ENCODE assay signal across 27 cellular contexts in genomic region chr19:50661087-50661486, GRCh38. TPM values are rescaled to one million over a fixed set of nuclear protein-coding genes. Genes with fewer than 3 reads are reported as not detected.
DNase-seq lines count a peak whose midpoint lies in the region; ATAC-seq, FAIRE-seq and TF ChIP-seq lines count a peak whose summit lies in the region.
"Had no signal": no experiment of that assay in that cellular context is flagged by ENCODE, and none has a peak within 500 bp of the region (broad histone marks: within the 10 kb centered on the region; RNA-seq: fewer than 3 reads in every experiment).

No MANE protein-coding gene starts in this region.

- no peak for TF ChIP-seq CTCF in HEK293 (tag by site-specific recombination; IDR thresholded peaks at IDR 0.05)
- no peak for TF ChIP-seq CTCF in K562 (IDR thresholded peaks at IDR 0.05 in 2 of 3, conservative IDR thresholded peaks at IDR 0.05 in 1 of 3; ENCODE audit: insufficient read depth in 2 of 3, low read depth in 1 of 3, low read length in 3 of 3)
- TF ChIP-seq CTCF in kidney (IDR thresholded peaks at IDR 0.05; ENCODE audit: borderline replicate concordance, extremely low read depth, insufficient read depth) = no peak

- H3K4me2 ChIP-seq in K562 (ENCODE audit: insufficient read depth, low read length) (no peak overlapping the region), neuronal stem cell (ENCODE audit: insufficient read depth, low read length, poor library complexity, severe bottlenecking) (no peak overlapping the region)
- H3K4me2 ChIP-seq: KMS-11 had no signal

- no peak overlapping the region for H3K4me3 ChIP-seq in HEK293 (ENCODE audit: low read depth, low read length)
- H3K4me3 ChIP-seq in K562 = no peak overlapping the region
- no peak overlapping the region for H3K4me3 ChIP-seq in kidney (ENCODE audit: low read length in 2 of 2)
- no peak overlapping the region for H3K4me3 ChIP-seq in neuronal stem cell (ENCODE audit: low read length in 2 of 2)
- H3K4me3 ChIP-seq: GM23248, SJSA1 had no signal

- in situ Hi-C loops in K562 (cut with MboI) = no loop called here

- no peak overlapping the region for H2BK15ac ChIP-seq in neuronal stem cell (ENCODE audit: low read length)

- POLR2A ChIA-PET in HEK293 (lab: Yijun Ruan, JAX) = no interaction called here
- POLR2A ChIA-PET in K562 (lab: Yijun Ruan, JAX) = interaction anchor here (0.6 to 1.0 kb wide), 2 partner anchors 9 to 889 kb away, joined by 3 to 5 read pairs; no protein-coding TSS in a partner anchor

- H3K14ac ChIP-seq in neuronal stem cell (ENCODE audit: low read length) = no peak overlapping the region

- FAIRE-seq in K562 (lab: Jason Lieb, UNC) = no peak
- FAIRE-seq in kidney (lab: Jason Lieb, UNC) = no peak
- FAIRE-seq: GM12892, GM19239 had no signal

- no peaks in the 10 kb centered on the region for H3K9me3 ChIP-seq in HEK293 (ENCODE audit: control insufficient read depth, insufficient read depth, low read depth, low read length)
- peaks cover 9% of the 10 kb centered on the region for H3K9me3 ChIP-seq in K562 (replicated peaks; ENCODE audit: control insufficient read depth, insufficient read depth, low read depth, low read length)
- H3K9me3 ChIP-seq in kidney (ENCODE audit: control insufficient read depth in 1 of 2, low read length in 2 of 2) = no peaks in the 10 kb centered on the region
- H3K9me3 ChIP-seq in neuronal stem cell (replicated peaks in 1 of 2; ENCODE audit: control insufficient read depth in 2 of 2, insufficient read depth in 1 of 2, low read depth in 1 of 2, low read length in 2 of 2) = peaks cover 0 to 2% of the 10 kb centered on the region in 2 donors

- intact Hi-C loops in K562 (cut with micrococcal nuclease) = no loop called here
- intact Hi-C loops in kidney (cut with DNase I) = no loop called here

- no peak overlapping the region for H2BK5ac ChIP-seq in neuronal stem cell (ENCODE audit: low read length)

- no peak overlapping the region for H4K8ac ChIP-seq in neuronal stem cell (ENCODE audit: low read depth, low read length)

- DNase-seq in K562 (ENCODE audit: extremely low read depth in 1 of 4, low spot score in 3 of 4) (no peak), kidney (peak; percentile 0), neuronal stem cell (ENCODE audit: low spot score) (no peak), NAMALWA (ENCODE audit: low spot score) (no peak)
- DNase-seq in activated effector memory CD4-positive, alpha-beta T cell treated with Interleukin-2 at 50 U/mL for 16 hours = no peak
- DNase-seq: Calu3, DMS153, DND-41, GM23248, H9, HFFc6, NCI-H1092, NCI-H1417 treated with DMSO at 0.1 percent for 48 hours, NCI-H1694 treated with DMSO at 0.1 percent for 48 hours, NCI-H2081 treated with DMSO at 0.1 percent for 48 hours, NCI-H446, NCI-H524 treated with DMSO at 0.1 percent for 48 hours, NCI-H774, Right ventricle myocardium superior, RPMI8226 had no signal

- BruUV-seq in K562 (replicated peaks; lab: Mats Ljungman, UMichigan) = no TSS peak

- CTCF ChIA-PET in HEK293 (lab: Yijun Ruan, JAX) = interaction anchor here (0.9 to 1.0 kb wide), 2 partner anchors 43 to 304 kb away, joined by 3 to 4 read pairs; no protein-coding TSS in a partner anchor
- CTCF ChIA-PET in K562 (lab: Yijun Ruan, JAX; ENCODE audit: low intra/inter-chr PET ratio) = no interaction called here

- no peaks in the 10 kb centered on the region for H3K36me3 ChIP-seq in HEK293 (ENCODE audit: control insufficient read depth in 2 of 2, insufficient read depth in 1 of 2, low read length in 2 of 2)
- H3K36me3 ChIP-seq in K562 (ENCODE audit: control insufficient read depth, insufficient read depth, low read length) = no peaks in the 10 kb centered on the region
- no peaks in the 10 kb centered on the region for H3K36me3 ChIP-seq in kidney (ENCODE audit: control insufficient read depth in 1 of 2, insufficient read depth in 2 of 2, low read length in 2 of 2)
- H3K36me3 ChIP-seq in neuronal stem cell (replicated peaks in 1 of 2; ENCODE audit: control insufficient read depth in 2 of 2, insufficient read depth in 2 of 2, low read length in 2 of 2) = no peaks in the 10 kb centered on the region
- H3K36me3 ChIP-seq: SJSA1 had no signal

- H2AFZ ChIP-seq in K562 (ENCODE audit: low read depth, low read length) (no peak overlapping the region), neuronal stem cell (ENCODE audit: low read length) (no peak overlapping the region)
- H2AFZ ChIP-seq: GM23248 had no signal

- H3K27ac ChIP-seq in HEK293 (ENCODE audit: extremely low read depth, low read depth, low read length) (no peak overlapping the region), K562 (ENCODE audit: extremely low read depth, low read depth, low read length) (no peak overlapping the region), kidney (ENCODE audit: low read depth in 2 of 2, low read length in 2 of 2) (no peak overlapping the region), neuronal stem cell (replicated peaks; ENCODE audit: low read length) (no peak overlapping the region)
- H3K27ac ChIP-seq: GM23248, KMS-11, SJSA1 had no signal

- ATAC-seq in K562 (no peak), HG02884 (IDR thresholded peaks at IDR 0.05; ENCODE audit: unreplicated experiment) (no peak)

- H3K27me3 ChIP-seq in K562 (ENCODE audit: control insufficient read depth in 2 of 2, insufficient read depth in 2 of 2, low read length in 2 of 2) = no peaks in the 10 kb centered on the region
- H3K27me3 ChIP-seq in neuronal stem cell (ENCODE audit: control insufficient read depth in 3 of 3, insufficient read depth in 3 of 3, low read depth in 1 of 3, low read length in 3 of 3) = peaks cover 0 to 3% (median 0%) of the 10 kb centered on the region in 3 experiments

- no peak overlapping the region for H2BK120ac ChIP-seq in neuronal stem cell (ENCODE audit: low read depth, low read length)

- no peak overlapping the region for H4K91ac ChIP-seq in neuronal stem cell (ENCODE audit: low read depth, low read length, poor library complexity)

- TF ChIP-seq RAD21 in K562 (CRISPR knock-in tag; conservative IDR thresholded peaks at IDR 0.05 in 1 of 2, IDR thresholded peaks at IDR 0.05 in 1 of 2) = no peak

- H3K9ac ChIP-seq in K562 (ENCODE audit: insufficient read depth in 1 of 2, low read depth in 2 of 2, low read length in 2 of 2) (no peak overlapping the region), kidney (ENCODE audit: low read length in 2 of 2) (no peak overlapping the region), neuronal stem cell (ENCODE audit: low read depth, low read length, poor library complexity) (no peak overlapping the region)
- H3K9ac ChIP-seq: GM23248, KMS-11 had no signal

- no peaks in the 10 kb centered on the region for H3K9me1 ChIP-seq in K562 (ENCODE audit: control insufficient read depth, insufficient read depth, low read length)

- H2BK12ac ChIP-seq in neuronal stem cell (ENCODE audit: low read length) = no peak overlapping the region

- no peak for TF ChIP-seq EP300 in K562 (IDR thresholded peaks at IDR 0.05; ENCODE audit: low read length)

- no peak overlapping the region for H3K4ac ChIP-seq in neuronal stem cell (ENCODE audit: low read length)

- no peak; the same call in none of the 2 replicates for TF ChIP-seq POLR2A in K562 (conservative IDR thresholded peaks at IDR 0.05)

- H3K79me1 ChIP-seq in neuronal stem cell (ENCODE audit: low read depth, low read length) = no peaks in the 10 kb centered on the region

- H3K18ac ChIP-seq in neuronal stem cell (ENCODE audit: low read length) = peak overlapping the region; percentile 41

- H3K23ac ChIP-seq in neuronal stem cell (ENCODE audit: low read depth, low read length, poor library complexity) = no peak overlapping the region

- 84% methylated on average over 10 of the region's 13 CpGs for WGBS in K562 (ENCODE audit: insufficient coverage, low coverage, missing lambda C conversion rate)
- no CpG with 5 or more reads among the region's 13 CpGs for WGBS in neuronal stem cell (ENCODE audit: extremely low coverage in 2 of 2, insufficient read length in 2 of 2, insufficient replicate concordance in 1 of 2), 2 donors

- peak overlapping the region; percentile 4 for H2AK5ac ChIP-seq in neuronal stem cell (ENCODE audit: low read depth, low read length)

- peaks cover 14% of the 10 kb centered on the region; the same call in 2 of the 3 replicates for H3K79me2 ChIP-seq in K562 (ENCODE audit: control insufficient read depth, insufficient read depth, low read length)

- H4K20me1 ChIP-seq in K562 (replicated peaks; ENCODE audit: control insufficient read depth, insufficient read depth, low read length) = peaks cover 3% of the 10 kb centered on the region; the same call in 1 of the 2 replicates

- H3K4me1 ChIP-seq in HEK293 (ENCODE audit: control insufficient read depth, insufficient read depth, low read length) (peaks cover 5% of the 10 kb centered on the region), K562 (replicated peaks in 1 of 2; ENCODE audit: control insufficient read depth in 2 of 2, insufficient read depth in 2 of 2, low read length in 2 of 2) (peaks cover 9 to 35% of the 10 kb centered on the region in 2 experiments; a peak in 4 of 5 replicates), kidney (ENCODE audit: control insufficient read depth in 1 of 2, insufficient read depth in 1 of 2, low read depth in 1 of 2, low read length in 2 of 2) (peaks cover 0 to 2% of the 10 kb centered on the region in 2 donors), neuronal stem cell (ENCODE audit: control insufficient read depth in 2 of 2, insufficient read depth in 1 of 2, low read depth in 1 of 2, low read length in 2 of 2) (peaks cover 21 to 24% of the 10 kb centered on the region in 2 donors)
- H3K4me1 ChIP-seq: SJSA1 had no signal

RNA-seq across cellular contexts. Expression of gene C19orf81, which starts 11.8 kb away (rescaled TPM):
- total RNA-seq in K562 (2011; cell fraction: chromatin; rRNA removed; ENCODE audit: low replicate concordance) = 3.2 TPM in 1 of 2 replicates, not detected in the other
- 10.5 and 13.3 TPM in 2 replicates for total RNA-seq in K562 (2011; cell fraction: nucleolus; rRNA removed)
- total RNA-seq in K562 (2011; cell fraction: nucleoplasm; rRNA removed) = 7.7 and 11.2 TPM in 2 replicates
- total RNA-seq in K562 (2014; rRNA removed) (42.9 and 52.9 TPM in 2 replicates), K562 (2014; rRNA removed; fragmentation: Illumina TruSeq; extraction: Trizol) (not detected in 2 replicates), K562 (2015; rRNA removed; fragmentation: Illumina TruSeq; extraction: Trizol) (2.9 and 3.0 TPM in 2 replicates), K562 (2021) (33.0 and 40.2 TPM in 2 replicates), kidney (3.0 TPM)
- polyA plus RNA-seq in K562 (2011; rRNA removed) (2.5 and 5.1 TPM in 2 replicates), K562 (2014; fragmentation: Illumina TruSeq; extraction: Trizol) (1.1 TPM in 1 of 2 replicates, not detected in the other), K562 (2014; fragmentation: Nextera tagmentation; extraction: Ambion mirVana) (not detected), K562 (2014; rRNA removed) (35.9 and 46.2 TPM in 2 replicates), kidney (ENCODE audit: insufficient read depth, low read depth, low replicate concordance) (1.6 TPM)
- polyA plus RNA-seq in K562 (2011; cell fraction: cytosol; rRNA removed) = 8.7 and 29.6 TPM in 2 replicates
- 8.3 and 17.5 TPM in 2 replicates for polyA plus RNA-seq in K562 (2011; cell fraction: nucleus; rRNA removed)
- 26.5 and 30.0 TPM in 2 replicates for polyA plus RNA-seq in K562 (2012)
- not detected in 2 replicates for polyA minus RNA-seq in K562 (2011; rRNA and poly(A)+ RNA removed)
- polyA minus RNA-seq in K562 (2011; cell fraction: cytosol; rRNA and poly(A)+ RNA removed) = 3.5 and 5.7 TPM in 2 replicates
- polyA minus RNA-seq in K562 (2011; cell fraction: nucleus; rRNA and poly(A)+ RNA removed) = 6.1 and 7.3 TPM in 2 replicates
- polyA plus RNA-seq in neuronal stem cell (2013, experiment 1 of 2) = 32.6 TPM
- polyA plus RNA-seq in neuronal stem cell (2013, experiment 2 of 2) = 31.3 TPM
- total RNA-seq: Calu3, GM23248, SJSA1 had no signal
- polyA plus RNA-seq: CD14-positive monocyte had no signal

RNA-seq across cellular contexts. Expression of gene SYT3, which starts 21.4 kb away (rescaled TPM):
- total RNA-seq in K562 (2011; cell fraction: chromatin; rRNA removed; ENCODE audit: low replicate concordance) = 1.5 and 2.4 TPM in 2 replicates
- total RNA-seq in K562 (2011; cell fraction: nucleolus; rRNA removed) = 1.6 and 2.0 TPM in 2 replicates
- 1.5 and 3.9 TPM in 2 replicates for total RNA-seq in K562 (2011; cell fraction: nucleoplasm; rRNA removed)
- 1.1 and 1.6 TPM in 2 replicates for total RNA-seq in K562 (2014; rRNA removed)
- 0.36 and 0.51 TPM in 2 replicates for total RNA-seq in K562 (2014; rRNA removed; fragmentation: Illumina TruSeq; extraction: Trizol)
- 0.40 and 0.41 TPM in 2 replicates for total RNA-seq in K562 (2015; rRNA removed; fragmentation: Illumina TruSeq; extraction: Trizol)
- 1.7 and 2.0 TPM in 2 replicates for total RNA-seq in K562 (2021)
- 0.35 and 0.40 TPM in 2 replicates for polyA plus RNA-seq in K562 (2011; rRNA removed)
- 0.28 and 1.0 TPM in 2 replicates for polyA plus RNA-seq in K562 (2011; cell fraction: cytosol; rRNA removed)
- polyA plus RNA-seq in K562 (2011; cell fraction: nucleus; rRNA removed) = 1.5 and 2.9 TPM in 2 replicates
- 1.6 and 3.0 TPM in 2 replicates for polyA plus RNA-seq in K562 (2012)
- 0.54 and 1.2 TPM in 2 replicates for polyA plus RNA-seq in K562 (2014; fragmentation: Illumina TruSeq; extraction: Trizol)
- polyA plus RNA-seq in K562 (2014; fragmentation: Nextera tagmentation; extraction: Ambion mirVana) = not detected
- 0.38 and 0.85 TPM in 2 replicates for polyA plus RNA-seq in K562 (2014; rRNA removed)
- polyA minus RNA-seq in K562 (2011; rRNA and poly(A)+ RNA removed) = 0.12 and 0.84 TPM in 2 replicates
- 0.38 TPM in 1 of 2 replicates, not detected in the other for polyA minus RNA-seq in K562 (2011; cell fraction: cytosol; rRNA and poly(A)+ RNA removed)
- polyA minus RNA-seq in K562 (2011; cell fraction: nucleus; rRNA and poly(A)+ RNA removed) = 0.44 and 0.67 TPM in 2 replicates
- total RNA-seq in kidney = 0.63 TPM
- 0.54 TPM for polyA plus RNA-seq in kidney (ENCODE audit: insufficient read depth, low read depth, low replicate concordance)
- polyA plus RNA-seq in neuronal stem cell (2013, experiment 1 of 2) = 2.6 TPM
- polyA plus RNA-seq in neuronal stem cell (2013, experiment 2 of 2) = 2.5 TPM
- total RNA-seq: Calu3, GM23248, HFFc6, SJSA1 had no signal
- polyA plus RNA-seq: CD14-positive monocyte, GM23248 had no signal

RNA-seq across cellular contexts. Expression of gene SHANK1, which starts 58.5 kb away (rescaled TPM):
- total RNA-seq in K562 (2011; cell fraction: chromatin; rRNA removed; ENCODE audit: low replicate concordance) = 1.1 and 2.3 TPM in 2 replicates
- 0.53 and 1.3 TPM in 2 replicates for total RNA-seq in K562 (2011; cell fraction: nucleolus; rRNA removed)
- 1.8 and 2.4 TPM in 2 replicates for total RNA-seq in K562 (2011; cell fraction: nucleoplasm; rRNA removed)
- total RNA-seq in K562 (2014; rRNA removed) (0.65 and 0.73 TPM in 2 replicates), K562 (2014; rRNA removed; fragmentation: Illumina TruSeq; extraction: Trizol) (0.29 and 0.55 TPM in 2 replicates), K562 (2015; rRNA removed; fragmentation: Illumina TruSeq; extraction: Trizol) (0.33 and 0.57 TPM in 2 replicates), K562 (2021) (1.3 and 1.8 TPM in 2 replicates), kidney (0.35 TPM)
- polyA plus RNA-seq in K562 (2011; rRNA removed) (0.33 and 0.61 TPM in 2 replicates), K562 (2014; fragmentation: Illumina TruSeq; extraction: Trizol) (0.64 and 1.8 TPM in 2 replicates), K562 (2014; fragmentation: Nextera tagmentation; extraction: Ambion mirVana) (not detected), K562 (2014; rRNA removed) (0.52 and 1.6 TPM in 2 replicates), kidney (ENCODE audit: insufficient read depth, low read depth, low replicate concordance) (0.24 TPM)
- polyA plus RNA-seq in K562 (2011; cell fraction: cytosol; rRNA removed) = 0.66 and 2.6 TPM in 2 replicates
- polyA plus RNA-seq in K562 (2011; cell fraction: nucleus; rRNA removed) = 1.0 and 1.7 TPM in 2 replicates
- 0.69 and 1.3 TPM in 2 replicates for polyA plus RNA-seq in K562 (2012)
- polyA minus RNA-seq in K562 (2011; rRNA and poly(A)+ RNA removed) = 0.18 and 0.42 TPM in 2 replicates
- polyA minus RNA-seq in K562 (2011; cell fraction: cytosol; rRNA and poly(A)+ RNA removed) = 0.86 and 1.2 TPM in 2 replicates
- 0.56 and 1.3 TPM in 2 replicates for polyA minus RNA-seq in K562 (2011; cell fraction: nucleus; rRNA and poly(A)+ RNA removed)
- 6.2 TPM for polyA plus RNA-seq in neuronal stem cell (2013, experiment 1 of 2)
- 5.9 TPM for polyA plus RNA-seq in neuronal stem cell (2013, experiment 2 of 2)
- total RNA-seq: Calu3, SJSA1 had no signal
- polyA plus RNA-seq: CD14-positive monocyte had no signal

Comparison
In these comparisons a context has a peak if more than half of its experiments do, and no peak if none do; other contexts are left out.
1. Of the 44 proteins assayed by ChIP-seq in both K562 and HEK293: peak only in K562: ZBTB26; only in HEK293: ZNF121; in both: none; in neither: 41; mixed calls (peak in some experiments, not most) for 1.